Comparison of ENCODE assay signal across 10 cellular contexts in the genomic region with DNA sequence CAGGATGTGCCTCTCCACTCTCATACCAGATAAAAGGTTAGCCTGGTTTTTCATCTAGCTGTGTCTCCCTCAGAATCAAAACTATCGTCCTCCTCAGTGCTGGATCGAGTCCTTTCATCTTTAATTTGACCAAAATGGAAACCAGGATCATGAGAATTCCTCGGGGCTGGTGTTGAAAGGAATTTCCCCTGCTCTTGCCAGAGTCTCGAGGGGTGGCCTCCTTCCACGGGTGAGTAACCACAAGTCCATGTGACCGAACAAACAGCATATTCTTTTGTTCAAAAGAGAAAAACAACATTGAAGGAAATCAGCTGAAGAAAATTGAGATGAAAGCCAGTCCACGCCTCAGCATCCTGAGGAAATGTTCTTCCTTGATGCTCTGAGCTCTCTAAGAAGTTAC.
DNase-seq lines count a peak whose midpoint lies in the region; TF ChIP-seq lines count a peak whose summit lies in the region.
"Had no signal": no experiment of that assay in that cellular context is flagged by ENCODE, and none has a peak within 500 bp of the region (broad histone marks: within the 10 kb centered on the region; RNA-seq: fewer than 3 reads in every experiment).

No MANE protein-coding gene starts in this region.

- no peak overlapping the region for H3K4me3 Mint-ChIP-seq in mesothelial cell of epicardium
- no peak overlapping the region for H3K4me3 Mint-ChIP-seq in activated T-helper 1 cell treated with anti-CD3 and anti-CD28 coated beads, Interleukin-12 subunit alpha, Interleukin-12 subunit beta, Interleukin-2, Interleukin-4 antibody, amounts not matched to agents 30 ng/mL and 10 ng/mL and 1 ng/mL, durations not matched to agents 14 hours and 24 hours and 36 hours
- H3K4me3 Mint-ChIP-seq in progenitor cell of endocrine pancreas (ENCODE audit: low read depth) = no peak overlapping the region

- no peaks in the 10 kb centered on the region for H3K9me3 ChIP-seq in MG63
- H3K9me3 ChIP-seq in fibroblast of lung (ENCODE audit: control insufficient read depth, insufficient read depth, low read depth, low read length) = no peaks in the 10 kb centered on the region
- H3K9me3 ChIP-seq in uterus = no peaks in the 10 kb centered on the region
- H3K9me3 ChIP-seq: Peyer's patch had no signal

- H3K4me3 ChIP-seq in MG63 (no peak overlapping the region), fibroblast of lung (replicated peaks in 1 of 4; ENCODE audit: control extremely low read depth in 1 of 4, insufficient read depth in 1 of 4, low read depth in 3 of 4, low read length in 4 of 4) (no peak overlapping the region), uterus (no peak overlapping the region)
- H3K4me3 ChIP-seq: Peyer's patch had no signal

- no peak overlapping the region for H3K27ac ChIP-seq in fibroblast of lung (ENCODE audit: insufficient read depth, low read length)
- H3K27ac ChIP-seq in uterus = peak overlapping the region; percentile 69 to 85

- peaks cover 29% of the 10 kb centered on the region for H3K4me1 Mint-ChIP-seq in mesothelial cell of epicardium
- peaks cover 4% of the 10 kb centered on the region for H3K4me1 Mint-ChIP-seq in activated T-helper 1 cell treated with anti-CD3 and anti-CD28 coated beads, Interleukin-12 subunit alpha, Interleukin-12 subunit beta, Interleukin-2, Interleukin-4 antibody, amounts not matched to agents 30 ng/mL and 10 ng/mL and 1 ng/mL, durations not matched to agents 14 hours and 24 hours and 36 hours (ENCODE audit: low read depth)
- peaks cover 13% of the 10 kb centered on the region for H3K4me1 Mint-ChIP-seq in progenitor cell of endocrine pancreas (ENCODE audit: low read depth)

- H4K20me1 ChIP-seq in fibroblast of lung (ENCODE audit: control insufficient read depth, extremely low read depth, insufficient read depth, low read length) = no peaks in the 10 kb centered on the region

- no peak for TF ChIP-seq POLR2A in uterus (IDR thresholded peaks at IDR 0.05)

- no peaks in the 10 kb centered on the region for H3K36me3 ChIP-seq in MG63
- no peaks in the 10 kb centered on the region for H3K36me3 ChIP-seq in fibroblast of lung (ENCODE audit: control insufficient read depth, insufficient read depth, low read length)
- no peaks in the 10 kb centered on the region for H3K36me3 ChIP-seq in uterus
- H3K36me3 ChIP-seq: Peyer's patch had no signal

- H3K4me1 ChIP-seq in fibroblast of lung (ENCODE audit: control insufficient read depth, extremely low read depth, insufficient read depth, low read length) (peaks cover 10% of the 10 kb centered on the region), uterus (peaks cover 0 to 23% of the 10 kb centered on the region in 2 donors)
- H3K4me1 ChIP-seq: Peyer's patch had no signal

- H3K9ac ChIP-seq in fibroblast of lung (ENCODE audit: insufficient read depth, low read length) = no peak overlapping the region

- H3K27ac Mint-ChIP-seq in mesothelial cell of epicardium = peak overlapping the region; percentile 21
- H3K27ac Mint-ChIP-seq in activated T-helper 1 cell treated with anti-CD3 and anti-CD28 coated beads, Interleukin-12 subunit alpha, Interleukin-12 subunit beta, Interleukin-2, Interleukin-4 antibody, amounts not matched to agents 30 ng/mL and 10 ng/mL and 1 ng/mL, durations not matched to agents 14 hours and 24 hours and 36 hours = no peak overlapping the region
- no peak overlapping the region for H3K27ac Mint-ChIP-seq in progenitor cell of endocrine pancreas

- intact Hi-C loops in uterus (cut with DNase I; ENCODE audit: low total_unique reads) = no loop called here
- intact Hi-C loops in activated T-helper 1 cell treated with anti-CD3 and anti-CD28 coated beads, Interleukin-12 subunit alpha, Interleukin-12 subunit beta, Interleukin-2, Interleukin-4 antibody, amounts not matched to agents 30 ng/mL and 10 ng/mL and 1 ng/mL, durations not matched to agents 14 hours and 24 hours and 36 hours (cut with micrococcal nuclease) = no loop called here

- peak overlapping the region; percentile 8 for H3K4me2 ChIP-seq in fibroblast of lung (ENCODE audit: extremely low read depth, insufficient read depth, low read length)

- no peak overlapping the region for H2AFZ ChIP-seq in fibroblast of lung (ENCODE audit: low read length)

- no peak for TF ChIP-seq CTCF in fibroblast of lung (conservative IDR thresholded peaks at IDR 0.05 in 1 of 2, IDR thresholded peaks at IDR 0.05 in 1 of 2; ENCODE audit: low read depth in 1 of 2, low read length in 2 of 2)
- TF ChIP-seq CTCF in mesothelial cell of epicardium (IDR thresholded peaks at IDR 0.05; ENCODE audit: unreplicated experiment) = no peak
- no peak for TF ChIP-seq CTCF in uterus (IDR thresholded peaks at IDR 0.05)
- no peak for TF ChIP-seq CTCF in progenitor cell of endocrine pancreas (IDR thresholded peaks at IDR 0.05; ENCODE audit: unreplicated experiment)

- DNase-seq in MG63 (peak; percentile 11), fibroblast of lung (ENCODE audit: low read depth in 2 of 2) (peak; percentile 70 to 90), mesothelial cell of epicardium (ENCODE audit: low spot score in 2 of 2, unreplicated experiment in 2 of 2) (no peak), uterus (peak; percentile 75 to 81), progenitor cell of endocrine pancreas (ENCODE audit: low spot score, unreplicated experiment) (no peak)
- DNase-seq in activated T-helper 1 cell treated with anti-CD3 and anti-CD28 coated beads, Interleukin-12 subunit alpha, Interleukin-12 subunit beta, Interleukin-2, Interleukin-4 antibody, amounts not matched to agents 30 ng/mL and 10 ng/mL and 1 ng/mL, durations not matched to agents 14 hours and 24 hours and 36 hours (ENCODE audit: low spot score) = no peak
- no peak for DNase-seq in activated naive CD4-positive, alpha-beta T cell treated with Interleukin-2 at 50 U/mL for 16 hours
- DNase-seq: activated CD4-positive, alpha-beta T cell treated with anti-CD3 and anti-CD28 coated beads for 1 hour; hippocampal formation had no signal

- no peaks in the 10 kb centered on the region for H3K27me3 ChIP-seq in MG63
- no peaks in the 10 kb centered on the region for H3K27me3 ChIP-seq in fibroblast of lung (ENCODE audit: control insufficient read depth, insufficient read depth, low read length)
- no peaks in the 10 kb centered on the region for H3K27me3 ChIP-seq in uterus
- H3K27me3 ChIP-seq: Peyer's patch had no signal

- H3K79me2 ChIP-seq in fibroblast of lung (ENCODE audit: control insufficient read depth, insufficient read depth, low read length) = no peaks in the 10 kb centered on the region

- H3K9me3 Mint-ChIP-seq in mesothelial cell of epicardium = peaks cover 9% of the 10 kb centered on the region
- H3K9me3 Mint-ChIP-seq in activated T-helper 1 cell treated with anti-CD3 and anti-CD28 coated beads, Interleukin-12 subunit alpha, Interleukin-12 subunit beta, Interleukin-2, Interleukin-4 antibody, amounts not matched to agents 30 ng/mL and 10 ng/mL and 1 ng/mL, durations not matched to agents 14 hours and 24 hours and 36 hours = no peaks in the 10 kb centered on the region
- peaks cover 8% of the 10 kb centered on the region for H3K9me3 Mint-ChIP-seq in progenitor cell of endocrine pancreas (ENCODE audit: low read depth)

- H3K36me3 Mint-ChIP-seq in mesothelial cell of epicardium = no peaks in the 10 kb centered on the region
- H3K36me3 Mint-ChIP-seq in activated T-helper 1 cell treated with anti-CD3 and anti-CD28 coated beads, Interleukin-12 subunit alpha, Interleukin-12 subunit beta, Interleukin-2, Interleukin-4 antibody, amounts not matched to agents 30 ng/mL and 10 ng/mL and 1 ng/mL, durations not matched to agents 14 hours and 24 hours and 36 hours (ENCODE audit: low read depth) = no peaks in the 10 kb centered on the region
- no peaks in the 10 kb centered on the region for H3K36me3 Mint-ChIP-seq in progenitor cell of endocrine pancreas (ENCODE audit: insufficient read depth)

- H3K27me3 Mint-ChIP-seq in mesothelial cell of epicardium (ENCODE audit: low read depth) (no peaks in the 10 kb centered on the region), progenitor cell of endocrine pancreas (peaks cover 4% of the 10 kb centered on the region)
- H3K27me3 Mint-ChIP-seq in activated T-helper 1 cell treated with anti-CD3 and anti-CD28 coated beads, Interleukin-12 subunit alpha, Interleukin-12 subunit beta, Interleukin-2, Interleukin-4 antibody, amounts not matched to agents 30 ng/mL and 10 ng/mL and 1 ng/mL, durations not matched to agents 14 hours and 24 hours and 36 hours (ENCODE audit: insufficient read depth) = no peaks in the 10 kb centered on the region

Comparison
In these comparisons a context has a peak if more than half of its experiments do, and no peak if none do; other contexts are left out.
1. DNase-seq: peak in MG63 (single experiment), fibroblast of lung (2 of 2) and uterus (2 of 2); none in mesothelial cell of epicardium (0 of 2), activated T-helper 1 cell treated with anti-CD3 and anti-CD28 coated beads, Interleukin-12 subunit alpha, Interleukin-12 subunit beta, Interleukin-2, Interleukin-4 antibody, amounts not matched to agents 30 ng/mL and 10 ng/mL and 1 ng/mL, durations not matched to agents 14 hours and 24 hours and 36 hours (single experiment), progenitor cell of endocrine pancreas (single experiment) and activated naive CD4-positive, alpha-beta T cell treated with Interleukin-2 at 50 U/mL for 16 hours (single experiment).